16 cellular contexts compared by ENCODE assay signal in genomic region chr2:171253279-171253678, GRCh38.
DNase-seq lines count a peak whose midpoint lies in the region; TF ChIP-seq lines count a peak whose summit lies in the region.
"Had no signal": no experiment of that assay in that cellular context is flagged by ENCODE, and none has a peak within 500 bp of the region (broad histone marks: within the 10 kb centered on the region; RNA-seq: fewer than 3 reads in every experiment).

No MANE protein-coding gene starts in this region.

- no peak overlapping the region for H4K5ac ChIP-seq in mesendoderm (ENCODE audit: low read length)

- TF ChIP-seq CTCF in esophagus muscularis mucosa (IDR thresholded peaks at IDR 0.05) (no peak), sigmoid colon (IDR thresholded peaks at IDR 0.05) (no peak), CD14-positive monocyte (IDR thresholded peaks at IDR 0.05) (no peak), testis (IDR thresholded peaks at IDR 0.05) (no peak)

- no peak overlapping the region for H2BK120ac ChIP-seq in mesendoderm (ENCODE audit: low read depth, low read length)

- 45% methylated on average over 1 of the region's 1 CpG for WGBS in esophagus muscularis mucosa
- WGBS in mesendoderm (ENCODE audit: extremely low coverage, insufficient coverage, low lambda C conversion rate): no CpG with 5 or more reads among the region's 1 CpG
- WGBS in sigmoid colon, 2 donors: 78 to 88% methylated on average over 1 of the region's 1 CpG
- WGBS in testis, 2 donors: 94% methylated on average over 1 of the region's 1 CpG

- peaks cover 0 to 6% (median 2%) of the 10 kb centered on the region in 4 donors for H3K9me3 ChIP-seq in esophagus muscularis mucosa
- H3K9me3 ChIP-seq in sigmoid colon: no peaks in the 10 kb centered on the region
- no peaks in the 10 kb centered on the region for H3K9me3 ChIP-seq in testis

- H3K27me3 Mint-ChIP-seq in CD14-positive monocyte (ENCODE audit: low read depth in 3 of 3): peaks cover 0 to 12% (median 4%) of the 10 kb centered on the region in 3 donors
- H3K27me3 Mint-ChIP-seq: CD4-positive, alpha-beta T cell had no signal

- no peak overlapping the region for H3K18ac ChIP-seq in mesendoderm (ENCODE audit: low read length)

- H3K27ac ChIP-seq in esophagus muscularis mucosa (replicated peaks in 1 of 4) (peak overlapping the region; percentile 51 to 74 (median 60)), mesendoderm (ENCODE audit: low read depth, low read length) (no peak overlapping the region), sigmoid colon (peak overlapping the region; percentile 63 to 75 (median 70)), testis (no peak overlapping the region)
- H3K27ac ChIP-seq: BLaER1 treated with 17β-estradiol and CSF1 and Interleukin-3, amounts not matched to agents 10 nM and 100 nM had no signal

- H2BK5ac ChIP-seq in mesendoderm (ENCODE audit: low read length): no peak overlapping the region

- H3K9me3 Mint-ChIP-seq in CD14-positive monocyte: peaks cover 1 to 9% (median 5%) of the 10 kb centered on the region in 7 donors
- H3K9me3 Mint-ChIP-seq: CD4-positive, alpha-beta T cell; GM23338 had no signal

- H2BK15ac ChIP-seq in mesendoderm (replicated peaks; ENCODE audit: low read depth): peak overlapping the region; percentile 97

- H3K36me3 ChIP-seq in esophagus muscularis mucosa (no peaks in the 10 kb centered on the region), mesendoderm (ENCODE audit: control insufficient read depth, insufficient read depth, low read length) (no peaks in the 10 kb centered on the region), sigmoid colon (no peaks in the 10 kb centered on the region), testis (ENCODE audit: low read depth, missing control alignments) (no peaks in the 10 kb centered on the region)
- H3K36me3 ChIP-seq: BLaER1 treated with 17β-estradiol and CSF1 and Interleukin-3, amounts not matched to agents 10 nM and 100 nM had no signal

- no peak overlapping the region for H3K9ac ChIP-seq in mesendoderm (ENCODE audit: low read length)
- H3K9ac ChIP-seq: BLaER1 treated with 17β-estradiol and CSF1 and Interleukin-3, amounts not matched to agents 10 nM and 100 nM had no signal

- H2AK5ac ChIP-seq in mesendoderm (ENCODE audit: low read length): no peak overlapping the region

- no peaks in the 10 kb centered on the region for H3K36me3 Mint-ChIP-seq in CD14-positive monocyte

- intact Hi-C loops in esophagus muscularis mucosa (cut with DNase I): no loop called here
- intact Hi-C loops in sigmoid colon (cut with DNase I): loop anchor here (5.0 kb wide), 1 partner anchor 91 kb away; the partner anchor contains the start of gene TLK1
- intact Hi-C loops in CD14-positive monocyte (cut with micrococcal nuclease): no loop called here
- intact Hi-C loops in testis (cut with DNase I; ENCODE audit: low total_unique reads): no loop called here

- no peak overlapping the region for H3K4ac ChIP-seq in mesendoderm (ENCODE audit: low read depth, low read length)

- H3K4me3 Mint-ChIP-seq in CD14-positive monocyte: no peak overlapping the region
- H3K4me3 Mint-ChIP-seq: CD4-positive, alpha-beta T cell; GM23338 had no signal

- TF ChIP-seq EP300 in esophagus muscularis mucosa (IDR thresholded peaks at IDR 0.05): no peak
- no peak for TF ChIP-seq EP300 in sigmoid colon (IDR thresholded peaks at IDR 0.05)

- H3K23ac ChIP-seq in mesendoderm (ENCODE audit: low read length): no peak overlapping the region

- H3K4me2 ChIP-seq in mesendoderm (ENCODE audit: low read length): no peak overlapping the region
- H3K4me2 ChIP-seq: BLaER1 treated with 17β-estradiol and CSF1 and Interleukin-3, amounts not matched to agents 10 nM and 100 nM; GM23338 had no signal

- H3K56ac ChIP-seq in mesendoderm (ENCODE audit: low read length): no peak overlapping the region

- no peaks in the 10 kb centered on the region for H3K79me2 ChIP-seq in mesendoderm (ENCODE audit: control insufficient read depth, insufficient read depth, low read length)

- H3K4me1 ChIP-seq in esophagus muscularis mucosa (peaks cover 0 to 20% (median 16%) of the 10 kb centered on the region in 4 donors), mesendoderm (ENCODE audit: control insufficient read depth, low read depth, low read length) (no peaks in the 10 kb centered on the region), sigmoid colon (peaks cover 0 to 23% (median 14%) of the 10 kb centered on the region in 4 donors), testis (no peaks in the 10 kb centered on the region)

- peaks cover 5% of the 10 kb centered on the region for H3K4me1 Mint-ChIP-seq in CD14-positive monocyte

- H3K79me1 ChIP-seq in mesendoderm (ENCODE audit: low read length): no peaks in the 10 kb centered on the region

- no peak overlapping the region for H4K8ac ChIP-seq in mesendoderm (ENCODE audit: low read depth, low read length)

- H3K27ac Mint-ChIP-seq in CD14-positive monocyte: no peak overlapping the region
- H3K27ac Mint-ChIP-seq: CD4-positive, alpha-beta T cell; GM23338 had no signal

- H3K4me3 ChIP-seq in esophagus muscularis mucosa: no peak overlapping the region
- H3K4me3 ChIP-seq in mesendoderm (ENCODE audit: low read length): no peak overlapping the region
- H3K4me3 ChIP-seq in sigmoid colon: peak overlapping the region in 1 of 4 donors; percentile 0
- H3K4me3 ChIP-seq in testis: no peak overlapping the region
- H3K4me3 ChIP-seq: BLaER1 treated with 17β-estradiol and CSF1 and Interleukin-3, amounts not matched to agents 10 nM and 100 nM; GM23338 had no signal

- DNase-seq in NCI-H526 treated with DMSO at 0.1 percent for 48 hours (lab: John Stamatoyannopoulos, UW): peak; percentile 24
- DNase-seq in esophagus muscularis mucosa (ENCODE audit: extremely low spot score): no peak
- no peak for DNase-seq in mesendoderm
- no peak for DNase-seq in sigmoid colon
- DNase-seq in CD14-positive monocyte (ENCODE audit: low spot score): no peak
- DNase-seq in foreskin melanocyte: no peak
- DNase-seq in testis: no peak
- no peak for DNase-seq in DMS 273 (lab: John Stamatoyannopoulos, UW; ENCODE audit: unreplicated experiment)
- DNase-seq: ACHN; Calu3; CD4-positive, alpha-beta T cell; DMS79 treated with DMSO at 0.1 percent for 48 hours; EL; H7 had no signal

- no peaks in the 10 kb centered on the region for H3K27me3 ChIP-seq in esophagus muscularis mucosa
- no peaks in the 10 kb centered on the region for H3K27me3 ChIP-seq in mesendoderm (ENCODE audit: insufficient read depth, low read length, poor library complexity)
- H3K27me3 ChIP-seq in sigmoid colon: no peaks in the 10 kb centered on the region
- no peaks in the 10 kb centered on the region for H3K27me3 ChIP-seq in testis
- H3K27me3 ChIP-seq: BLaER1 treated with 17β-estradiol and CSF1 and Interleukin-3, amounts not matched to agents 10 nM and 100 nM had no signal

- no peak for TF ChIP-seq POLR2A in esophagus muscularis mucosa (IDR thresholded peaks at IDR 0.05; ENCODE audit: low read depth)
- TF ChIP-seq POLR2A in sigmoid colon (IDR thresholded peaks at IDR 0.05): no peak
- TF ChIP-seq POLR2A in testis (IDR thresholded peaks at IDR 0.05): no peak

Comparison
In these comparisons a context has a peak if more than half of its experiments do, and no peak if none do; other contexts are left out.
1. H3K27ac ChIP-seq: peak in esophagus muscularis mucosa (4 of 4) and sigmoid colon (4 of 4); none in mesendoderm (single experiment) and testis (0 of 2).